In the genomic region with DNA sequence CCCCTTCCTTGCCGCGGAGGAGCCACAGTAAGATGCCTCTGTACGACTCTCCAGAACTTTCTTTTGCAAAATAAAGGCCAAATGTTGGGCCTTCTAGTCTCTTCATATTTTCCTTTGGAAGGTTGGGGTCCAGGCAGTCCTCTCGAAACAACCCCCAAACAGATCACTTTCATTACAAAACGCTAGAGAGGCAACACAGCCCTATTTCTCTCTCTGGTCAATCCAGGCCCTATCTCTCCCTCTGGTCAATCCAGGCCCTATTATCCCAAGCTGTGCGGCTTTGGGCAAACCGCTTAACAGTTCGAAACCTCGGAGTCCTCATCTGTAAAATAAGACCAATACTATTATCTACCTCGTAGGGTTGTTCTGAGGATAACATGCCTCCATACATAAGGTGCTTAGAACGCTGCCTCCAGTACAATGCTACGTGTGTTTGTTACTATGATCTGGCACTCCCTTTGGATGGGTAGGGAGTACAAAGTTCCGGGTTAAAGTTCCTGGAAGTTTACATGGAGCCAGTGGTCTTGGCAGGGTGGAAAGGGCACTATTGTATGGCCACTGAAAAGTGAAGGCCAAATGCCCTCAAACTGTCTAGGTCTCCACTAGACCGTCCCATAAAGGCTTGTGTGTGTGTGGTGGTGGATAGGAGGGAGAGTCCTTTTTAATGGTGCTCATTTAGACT, we compare ENCODE assay signal across 8 cellular contexts.
DNase-seq lines count a peak whose midpoint lies in the region; ATAC-seq and TF ChIP-seq lines count a peak whose summit lies in the region.
"Had no signal": no experiment of that assay in that cellular context is flagged by ENCODE, and none has a peak within 500 bp of the region (broad histone marks: within the 10 kb centered on the region; RNA-seq: fewer than 3 reads in every experiment).

No MANE protein-coding gene starts in this region.

- peak overlapping the region; percentile 94 for H3K4me2 ChIP-seq in H9 (ENCODE audit: insufficient read depth, insufficient read length, low read length)

- H3K27ac ChIP-seq in H9 (ENCODE audit: insufficient read length, low read depth, low read length) (no peak overlapping the region), iPS-18a (ENCODE audit: low read length) (no peak overlapping the region)
- H3K27ac ChIP-seq: SK-N-MC had no signal

- peaks cover 51% of the 10 kb centered on the region for H3K27me3 Mint-ChIP-seq in H9 (ENCODE audit: low read depth)
- peaks cover 8% of the 10 kb centered on the region for H3K27me3 Mint-ChIP-seq in WTC11 (ENCODE audit: low read depth)

- H2BK15ac ChIP-seq in H9 (ENCODE audit: low read depth, low read length) = no peak overlapping the region

- no peaks in the 10 kb centered on the region for H4K20me1 ChIP-seq in H9 (ENCODE audit: control insufficient read depth, insufficient read depth, insufficient read length)

- H3K79me1 ChIP-seq in H9 (ENCODE audit: insufficient read depth, low read depth, low read length, poor library complexity, severe bottlenecking) = no peaks in the 10 kb centered on the region

- H3K4ac ChIP-seq in H9 (ENCODE audit: low read depth, low read length) = no peak overlapping the region

- no peak overlapping the region for H2BK120ac ChIP-seq in H9 (ENCODE audit: low read depth, low read length, poor library complexity, severe bottlenecking)

- no peak overlapping the region for H2AFZ ChIP-seq in H9 (ENCODE audit: low read length)

- H2BK20ac ChIP-seq in H9 (ENCODE audit: low read depth, low read length, poor library complexity, severe bottlenecking) = no peak overlapping the region

- POLR2A ChIA-PET in WTC11 (lab: Charles Lee) = interaction anchor here (1.4 to 2.3 kb wide), 2 partner anchors 16 to 75 kb away, joined by 3 to 7 read pairs; a partner anchor contains a TSS

- DNase-seq in H9 (no peak), WTC11 (ENCODE audit: low spot score) (no peak), NCI-H1092 (lab: John Stamatoyannopoulos, UW) (no peak), NCI-H1105 (lab: John Stamatoyannopoulos, UW) (no peak)
- DNase-seq in stimulated activated effector memory CD8-positive, alpha-beta T cell treated with anti-CD3 and anti-CD28 coated beads, Interleukin-12 subunit alpha, Interleukin-12 subunit beta, amount 100 ng/mL, for 72 hours (ENCODE audit: low spot score in 2 of 2) = no peak
- no peak for DNase-seq in stimulated activated CD4-positive, alpha-beta T cell treated with anti-CD3 and anti-CD28 coated beads, Interleukin-4, amount 100 ng/mL, for 24 hours

- peaks cover 43 to 52% of the 10 kb centered on the region in 2 experiments for H3K9me3 Mint-ChIP-seq in H9
- H3K9me3 Mint-ChIP-seq in WTC11 = no peaks in the 10 kb centered on the region
- H3K9me3 Mint-ChIP-seq in stimulated activated effector memory CD8-positive, alpha-beta T cell treated with anti-CD3 and anti-CD28 coated beads, Interleukin-12 subunit alpha, Interleukin-12 subunit beta, amount 100 ng/mL, for 72 hours = no peaks in the 10 kb centered on the region

- no peaks in the 10 kb centered on the region for H3K79me2 ChIP-seq in H9 (ENCODE audit: insufficient read depth, low read length)

- no peak overlapping the region for H3T11ph ChIP-seq in H9 (ENCODE audit: low read length)

- H3K36me3 ChIP-seq in iPS-18a (ENCODE audit: control insufficient read depth, low read depth, low read length) = no peaks in the 10 kb centered on the region

- H3K56ac ChIP-seq in H9 (ENCODE audit: insufficient read length, low read depth, low read length) = no peak overlapping the region

- no peak overlapping the region for H2BK12ac ChIP-seq in H9 (ENCODE audit: insufficient read length, low read depth, low read length)

- H3K9me3 ChIP-seq in H9 (ENCODE audit: control insufficient read depth, low read depth, low read length) = no peaks in the 10 kb centered on the region
- H3K9me3 ChIP-seq in iPS-18a (ENCODE audit: control insufficient read depth, low read depth, low read length) = no peaks in the 10 kb centered on the region

- H3K27me3 ChIP-seq in H9 (ENCODE audit: insufficient read depth, low read length) (peaks cover 21% of the 10 kb centered on the region; the same call in 1 of the 2 replicates), iPS-18a (ENCODE audit: control insufficient read depth, insufficient read depth, low read length) (peaks cover 46% of the 10 kb centered on the region)

- no peak overlapping the region for H2BK5ac ChIP-seq in H9 (ENCODE audit: insufficient read length, low read length)

- H4K5ac ChIP-seq in H9 (ENCODE audit: insufficient read length, low read depth, low read length) = no peak overlapping the region

- ATAC-seq in WTC11 = no peak
- no peak for ATAC-seq in stimulated activated effector memory CD8-positive, alpha-beta T cell treated with anti-CD3 and anti-CD28 coated beads, Interleukin-12 subunit alpha, Interleukin-12 subunit beta, amount 100 ng/mL, for 72 hours

- no peak overlapping the region for H3K18ac ChIP-seq in H9 (ENCODE audit: insufficient read length, low read depth, low read length)

- no peak overlapping the region for H4K8ac ChIP-seq in H9 (replicated peaks; ENCODE audit: insufficient read length, low read depth, low read length)

- H3K4me3 ChIP-seq in iPS-18a (ENCODE audit: low read length) = peak overlapping the region; percentile 59

- H3K14ac ChIP-seq in H9 (ENCODE audit: insufficient read depth, low read length) = no peak overlapping the region

- H3K4me1 Mint-ChIP-seq in H9 = peaks cover 29 to 42% of the 10 kb centered on the region in 2 experiments
- H3K4me1 Mint-ChIP-seq in WTC11 = peaks cover 33% of the 10 kb centered on the region
- H3K4me1 Mint-ChIP-seq in stimulated activated effector memory CD8-positive, alpha-beta T cell treated with anti-CD3 and anti-CD28 coated beads, Interleukin-12 subunit alpha, Interleukin-12 subunit beta, amount 100 ng/mL, for 72 hours = peaks cover 37% of the 10 kb centered on the region

- H3K4me3 Mint-ChIP-seq in H9 = peak overlapping the region; percentile 67; a peak in 4 of 5 replicates
- H3K4me3 Mint-ChIP-seq in WTC11 = peak overlapping the region; percentile 72
- H3K4me3 Mint-ChIP-seq in stimulated activated effector memory CD8-positive, alpha-beta T cell treated with anti-CD3 and anti-CD28 coated beads, Interleukin-12 subunit alpha, Interleukin-12 subunit beta, amount 100 ng/mL, for 72 hours = peak overlapping the region; percentile 86

- CTCF ChIA-PET in WTC11 (lab: Charles Lee) = interaction anchor here (0.8 kb wide), 1 partner anchor 16 kb away, joined by 3 read pairs; no protein-coding TSS in a partner anchor

- no peak overlapping the region for H4K91ac ChIP-seq in H9 (ENCODE audit: insufficient read length, low read depth, low read length)

- no peak overlapping the region for H3K23ac ChIP-seq in H9 (ENCODE audit: insufficient read length, low read depth, low read length)

- H3K36me3 Mint-ChIP-seq in H9 (ENCODE audit: insufficient read depth in 1 of 3, low read depth in 3 of 3) (peaks cover 4 to 6% (median 4%) of the 10 kb centered on the region in 3 experiments; a peak in 5 of 7 replicates), WTC11 (no peaks in the 10 kb centered on the region)
- peaks cover 46% of the 10 kb centered on the region for H3K36me3 Mint-ChIP-seq in stimulated activated effector memory CD8-positive, alpha-beta T cell treated with anti-CD3 and anti-CD28 coated beads, Interleukin-12 subunit alpha, Interleukin-12 subunit beta, amount 100 ng/mL, for 72 hours

- H2AK5ac ChIP-seq in H9 (ENCODE audit: insufficient read length, low read length) = no peak overlapping the region

- peaks cover 41% of the 10 kb centered on the region for H3K23me2 ChIP-seq in H9 (ENCODE audit: insufficient read length, low read depth, low read length, poor library complexity, severe bottlenecking)

- H3K4me1 ChIP-seq in H9 (ENCODE audit: insufficient read depth, low read length) (peaks cover 4% of the 10 kb centered on the region), iPS-18a (ENCODE audit: control insufficient read depth, low read depth, low read length) (peaks cover 51% of the 10 kb centered on the region)

- H3K9ac ChIP-seq in H9 (ENCODE audit: extremely low read depth, insufficient read length, low read length) (no peak overlapping the region), iPS-18a (ENCODE audit: low read length) (peak overlapping the region; percentile 74)

- TF ChIP-seq CTCF in H9 (conservative IDR thresholded peaks at IDR 0.05) = no peak
- TF ChIP-seq CTCF in WTC11 (IDR thresholded peaks at IDR 0.05) = no peak

- WGBS in H9 (ENCODE audit: extremely low coverage, insufficient read length, low lambda C conversion rate) = no CpG with 5 or more reads among the region's 14 CpGs

- H3K27ac Mint-ChIP-seq in H9 (peak overlapping the region in 1 of 3 experiments; percentile 17; a peak in 1 of 7 replicates), WTC11 (peak overlapping the region; percentile 98)
- H3K27ac Mint-ChIP-seq in stimulated activated effector memory CD8-positive, alpha-beta T cell treated with anti-CD3 and anti-CD28 coated beads, Interleukin-12 subunit alpha, Interleukin-12 subunit beta, amount 100 ng/mL, for 72 hours = peak overlapping the region; percentile 99

TF ChIP-seq in WTC11, 78 proteins besides CTCF, POLR2A, EP300 and RAD21 (continues in another document):
- TF ChIP-seq, protein P1, sequence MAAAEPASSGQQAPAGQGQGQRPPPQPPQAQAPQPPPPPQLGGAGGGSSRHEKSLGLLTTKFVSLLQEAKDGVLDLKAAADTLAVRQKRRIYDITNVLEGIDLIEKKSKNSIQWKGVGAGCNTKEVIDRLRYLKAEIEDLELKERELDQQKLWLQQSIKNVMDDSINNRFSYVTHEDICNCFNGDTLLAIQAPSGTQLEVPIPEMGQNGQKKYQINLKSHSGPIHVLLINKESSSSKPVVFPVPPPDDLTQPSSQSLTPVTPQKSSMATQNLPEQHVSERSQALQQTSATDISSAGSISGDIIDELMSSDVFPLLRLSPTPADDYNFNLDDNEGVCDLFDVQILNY (CRISPR knock-in tag; IDR thresholded peaks at IDR 0.05) = no peak
- TF ChIP-seq, protein P2, sequence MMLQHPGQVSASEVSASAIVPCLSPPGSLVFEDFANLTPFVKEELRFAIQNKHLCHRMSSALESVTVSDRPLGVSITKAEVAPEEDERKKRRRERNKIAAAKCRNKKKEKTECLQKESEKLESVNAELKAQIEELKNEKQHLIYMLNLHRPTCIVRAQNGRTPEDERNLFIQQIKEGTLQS (CRISPR knock-in tag; conservative IDR thresholded peaks at IDR 0.05) = no peak
